Comparison of ENCODE assay signal across 19 cellular contexts in the genomic region with DNA sequence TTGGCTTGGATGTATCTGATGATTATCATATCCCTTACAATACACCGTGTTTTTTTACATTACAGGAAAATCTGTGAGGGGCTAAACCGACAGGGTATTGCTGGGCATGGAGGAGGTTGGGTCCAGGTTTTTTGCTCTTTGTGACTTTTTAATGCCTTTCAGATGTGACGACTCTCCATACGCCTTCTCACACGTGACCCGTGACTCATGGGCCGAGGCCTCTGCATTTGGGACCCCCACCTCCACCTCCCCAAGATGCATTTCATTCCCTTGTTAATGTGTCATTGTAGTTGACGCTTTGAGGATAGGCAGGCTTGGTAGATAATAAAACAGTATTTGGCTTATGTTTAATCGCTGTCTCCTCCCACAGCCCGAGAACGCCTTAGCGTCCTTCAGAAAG.
DNase-seq lines count a peak whose midpoint lies in the region; ATAC-seq and TF ChIP-seq lines count a peak whose summit lies in the region.
"Had no signal": no experiment of that assay in that cellular context is flagged by ENCODE, and none has a peak within 500 bp of the region (broad histone marks: within the 10 kb centered on the region; RNA-seq: fewer than 3 reads in every experiment).

No MANE protein-coding gene starts in this region.

- H3K36me3 Mint-ChIP-seq in activated naive CD4-positive, alpha-beta T cell treated with anti-CD3 and anti-CD28 coated beads, Interleukin-2, amount 50 U/mL, for 72 hours = peaks cover 0 to 4% of the 10 kb centered on the region in 2 donors
- peaks cover 24% of the 10 kb centered on the region for H3K36me3 Mint-ChIP-seq in nephron progenitor cell (ENCODE audit: low read depth)

- TF ChIP-seq CTCF in nephron progenitor cell (IDR thresholded peaks at IDR 0.05) = no peak
- TF ChIP-seq CTCF in vagina (IDR thresholded peaks at IDR 0.05) = no peak

- no peaks in the 10 kb centered on the region for H3K9me3 ChIP-seq in vagina

- intact Hi-C loops in vagina (cut with DNase I) = no loop called here

- peak overlapping the region; percentile 71 for H3K27ac ChIP-seq in vagina
- H3K27ac ChIP-seq: HL-60 had no signal

- no peak for TF ChIP-seq POLR2A in vagina (IDR thresholded peaks at IDR 0.05)

- peak overlapping the region in 1 of 2 donors; percentile 38 for H3K4me3 ChIP-seq in vagina

- H3K27me3 Mint-ChIP-seq in nephron progenitor cell (ENCODE audit: low read depth, poor library complexity) = no peaks in the 10 kb centered on the region
- H3K27me3 Mint-ChIP-seq: activated naive CD8-positive, alpha-beta T cell; stimulated activated naive B cell treated with anti-CD40 and anti-IgM and Interleukin-4, amounts not matched to agents 10 μg/mL and 1 μg/mL and 100 μg/mL, for 72 hours had no signal

- H3K27ac Mint-ChIP-seq in activated naive CD4-positive, alpha-beta T cell treated with anti-CD3 and anti-CD28 coated beads, Interleukin-2, amount 50 U/mL, for 72 hours = peak overlapping the region; percentile 0 to 66
- H3K27ac Mint-ChIP-seq in nephron progenitor cell = peak overlapping the region; percentile 92
- H3K27ac Mint-ChIP-seq: activated naive CD8-positive, alpha-beta T cell; stimulated activated naive B cell treated with anti-CD40 and anti-IgM and Interleukin-4, amounts not matched to agents 10 μg/mL and 1 μg/mL and 100 μg/mL, for 72 hours had no signal

- no peak for DNase-seq in activated naive CD4-positive, alpha-beta T cell treated with anti-CD3 and anti-CD28 coated beads, Interleukin-2, amount 50 U/mL, for 72 hours (ENCODE audit: low spot score in 2 of 2)
- no peak for DNase-seq in activated naive CD4-positive, alpha-beta T cell treated with anti-CD3 and anti-CD28 coated beads, Interleukin-2, amount 50 U/mL, for 16 hours
- DNase-seq in glomerular visceral epithelial cell (ENCODE audit: extremely low spot score) (peak; percentile 15), nephron progenitor cell (no peak), vagina (ENCODE audit: extremely low spot score in 2 of 2) (no peak), DMS114 treated with DMSO at 0.1 percent for 48 hours (lab: John Stamatoyannopoulos, UW; ENCODE audit: unreplicated experiment) (no peak)
- DNase-seq in stimulated activated CD4-positive, alpha-beta T cell treated with anti-CD3 and anti-CD28 coated beads, Interleukin-2, amount 100 ng/mL, for 24 hours = no peak
- DNase-seq: 8988T; activated CD4-positive, alpha-beta T cell treated with anti-CD3 and anti-CD28 coated beads for 4 hours; activated T-cell treated with anti-CD3 and anti-CD28 coated beads for 4 hours; cerebellar nuclear complex; COR-L47; Karpas-422; NCI-H510A; stimulated activated naive B cell treated with anti-CD40 and anti-IgM and Interleukin-4, amounts not matched to agents 10 μg/mL and 1 μg/mL and 100 μg/mL, for 72 hours had no signal

- peaks cover 0 to 6% of the 10 kb centered on the region in 2 donors for H3K36me3 ChIP-seq in vagina

- H3K4me3 Mint-ChIP-seq in nephron progenitor cell = no peak overlapping the region
- H3K4me3 Mint-ChIP-seq: activated naive CD8-positive, alpha-beta T cell; stimulated activated naive B cell treated with anti-CD40 and anti-IgM and Interleukin-4, amounts not matched to agents 10 μg/mL and 1 μg/mL and 100 μg/mL, for 72 hours had no signal

- H3K4me1 Mint-ChIP-seq in nephron progenitor cell = peaks cover 55% of the 10 kb centered on the region

- peaks cover 31% of the 10 kb centered on the region for H3K4me1 ChIP-seq in vagina

- H3K9me3 Mint-ChIP-seq in activated naive CD4-positive, alpha-beta T cell treated with anti-CD3 and anti-CD28 coated beads, Interleukin-2, amount 50 U/mL, for 72 hours = no peaks in the 10 kb centered on the region
- H3K9me3 Mint-ChIP-seq in nephron progenitor cell = no peaks in the 10 kb centered on the region
- H3K9me3 Mint-ChIP-seq: stimulated activated naive B cell treated with anti-CD40 and anti-IgM and Interleukin-4, amounts not matched to agents 10 μg/mL and 1 μg/mL and 100 μg/mL, for 72 hours had no signal

- no peaks in the 10 kb centered on the region for H3K27me3 ChIP-seq in vagina

- ATAC-seq in activated naive CD4-positive, alpha-beta T cell treated with anti-CD3 and anti-CD28 coated beads, Interleukin-2, amount 50 U/mL, for 72 hours = no peak
- ATAC-seq in GM18868 (IDR thresholded peaks at IDR 0.05; ENCODE audit: unreplicated experiment) = no peak
- ATAC-seq: Panc1; stimulated activated naive B cell treated with anti-CD40 and anti-IgM and Interleukin-4, amounts not matched to agents 10 μg/mL and 1 μg/mL and 100 μg/mL, for 72 hours had no signal
